In genomic region chr1:228065543-228066347, GRCh38 we compare ENCODE assay signal across 27 cellular contexts. TPM values are rescaled to one million over a fixed set of nuclear protein-coding genes. Genes with fewer than 3 reads are reported as not detected.
"Had no signal": no experiment of that assay in that cellular context is flagged by ENCODE, and none has a peak within 500 bp of the region (broad histone marks: within the 10 kb centered on the region; RNA-seq: fewer than 3 reads in every experiment).

No MANE protein-coding gene starts in this region.

- H3K27ac Mint-ChIP-seq: dendritic cell treated with granulocyte-macrophage colony-stimulating factor and Interleukin-4, amounts not matched to agents 40 ng/mL and 50 ng/mL, for 4 days; effector memory CD8-positive, alpha-beta T cell; immature natural killer cell; naive thymus-derived CD4-positive, alpha-beta T cell; nephron progenitor cell; progenitor cell of endocrine pancreas; type B pancreatic cell had no signal

- H3K36me3 ChIP-seq: esophagus muscularis mucosa, gastrocnemius medialis, left ventricle myocardium inferior, neutrophil, right lobe of liver, thyroid gland, vagina had no signal

- H3K27ac ChIP-seq: epithelial cell of prostate, esophagus muscularis mucosa, gastrocnemius medialis, left ventricle myocardium inferior, neutrophil, right lobe of liver, thyroid gland, vagina had no signal

- H3K4me3 Mint-ChIP-seq: dendritic cell treated with granulocyte-macrophage colony-stimulating factor and Interleukin-4, amounts not matched to agents 40 ng/mL and 50 ng/mL, for 4 days; effector memory CD8-positive, alpha-beta T cell; immature natural killer cell; naive thymus-derived CD4-positive, alpha-beta T cell; nephron progenitor cell; type B pancreatic cell had no signal

- H3K36me3 Mint-ChIP-seq: type B pancreatic cell had no signal

- DNase-seq: cerebellar nuclear complex; effector memory CD8-positive, alpha-beta T cell; gastrocnemius medialis; immature natural killer cell; kidney; left cardiac atrium; left ventricle myocardium inferior; mesenchymal stem cell; naive thymus-derived CD4-positive, alpha-beta T cell; nephron progenitor cell; stimulated activated CD4-positive, alpha-beta T cell treated with anti-CD3 and anti-CD28 coated beads, Interleukin-2, amount 100 ng/mL, for 24 hours; stimulated activated naive CD4-positive, alpha-beta T cell; thyroid gland had no signal

- H3K9me3 Mint-ChIP-seq: dendritic cell treated with granulocyte-macrophage colony-stimulating factor and Interleukin-4, amounts not matched to agents 40 ng/mL and 50 ng/mL, for 4 days; effector memory CD8-positive, alpha-beta T cell; immature natural killer cell; nephron progenitor cell; type B pancreatic cell had no signal

- H3K4me1 ChIP-seq: gastrocnemius medialis, right lobe of liver had no signal

- H3K4me3 ChIP-seq: esophagus muscularis mucosa, gastrocnemius medialis, left ventricle myocardium inferior, lung, right lobe of liver, thyroid gland, vagina had no signal

- H3K27me3 ChIP-seq: thyroid gland had no signal

- H3K9me3 ChIP-seq: esophagus muscularis mucosa, gastrocnemius medialis, left ventricle myocardium inferior, neutrophil, right lobe of liver, thyroid gland, vagina had no signal

RNA-seq across cellular contexts. Expression of gene WNT3A, which starts 58.9 kb away (rescaled TPM):
- total RNA-seq: esophagus muscularis mucosa; fibroblast of villous mesenchyme; gastrocnemius medialis; kidney; left cardiac atrium; left ventricle myocardium inferior; mononuclear cell; naive thymus-derived CD4-positive, alpha-beta T cell; osteocyte; progenitor cell of endocrine pancreas; renal cortical epithelial cell; right lobe of liver; skeletal muscle tissue; thyroid gland; vagina had no signal
- polyA plus RNA-seq: immature natural killer cell; naive thymus-derived CD4-positive, alpha-beta T cell had no signal
